8 cellular contexts compared by ENCODE assay signal in the genomic region with DNA sequence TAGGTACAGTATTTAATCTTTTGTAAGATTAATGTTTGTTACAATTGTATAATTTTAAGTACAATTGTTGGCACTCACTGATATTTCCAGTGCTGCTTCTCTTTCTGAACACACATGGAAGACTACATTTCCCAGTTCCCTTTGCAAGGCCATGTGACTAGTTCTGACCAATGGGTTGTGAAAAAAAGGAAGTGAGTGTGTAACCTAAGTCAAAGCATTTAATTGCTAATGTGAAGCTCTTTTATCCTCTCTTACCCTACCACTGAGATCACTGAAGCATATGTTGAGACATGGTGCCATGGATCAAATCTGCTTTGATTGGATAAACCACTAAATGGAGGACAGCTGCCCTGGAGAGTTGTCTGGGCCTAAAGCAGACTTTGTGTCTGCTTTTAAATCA.
A peak's percentile ranks its signal among the peaks of the same experiment; 100 is the strongest.
DNase-seq lines count a peak whose midpoint lies in the region; ATAC-seq and TF ChIP-seq lines count a peak whose summit lies in the region.

No MANE protein-coding gene starts in this region.

- TF ChIP-seq POLR2A in Peyer's patch (IDR thresholded peaks at IDR 0.05): no peak

- no peaks in the 10 kb centered on the region for H3K36me3 Mint-ChIP-seq in activated naive CD4-positive, alpha-beta T cell treated with anti-CD3 and anti-CD28 coated beads, Interleukin-2, amount 50 U/mL, for 72 hours

- H3K4me1 ChIP-seq in MM.1S (ENCODE audit: low read length) (no peaks in the 10 kb centered on the region), Peyer's patch (no peaks in the 10 kb centered on the region)

- no peak overlapping the region for H2AFZ ChIP-seq in MM.1S (ENCODE audit: low read length)

- H3K9ac ChIP-seq in MM.1S (ENCODE audit: low read length): no peak overlapping the region

- no peaks in the 10 kb centered on the region for H4K20me1 ChIP-seq in MM.1S (ENCODE audit: insufficient read depth, low read length)

- no peaks in the 10 kb centered on the region for H3K9me2 ChIP-seq in MM.1S (replicated peaks; ENCODE audit: insufficient read depth, low read length)

- H3K27me3 ChIP-seq in MM.1S (replicated peaks; ENCODE audit: insufficient read depth, low read length): no peaks in the 10 kb centered on the region
- no peaks in the 10 kb centered on the region for H3K27me3 ChIP-seq in Peyer's patch

- H3K4me3 ChIP-seq in MM.1S (ENCODE audit: low read length) (no peak overlapping the region), Peyer's patch (no peak overlapping the region), cardiac fibroblast (replicated peaks in 1 of 2; ENCODE audit: low read depth in 2 of 2, low read length in 2 of 2) (no peak overlapping the region)

- no peak overlapping the region for H3K27ac Mint-ChIP-seq in activated naive CD4-positive, alpha-beta T cell treated with anti-CD3 and anti-CD28 coated beads, Interleukin-2, amount 50 U/mL, for 72 hours

- H3K79me2 ChIP-seq in MM.1S (ENCODE audit: low read length): peaks cover 10% of the 10 kb centered on the region; the same call in 1 of the 2 replicates

- peak; percentile 61 to 77 for ATAC-seq in activated naive CD4-positive, alpha-beta T cell treated with anti-CD3 and anti-CD28 coated beads, Interleukin-2, amount 50 U/mL, for 72 hours
- ATAC-seq in GM21825 (IDR thresholded peaks at IDR 0.05; ENCODE audit: unreplicated experiment): peak; percentile 78

- H3K27ac ChIP-seq in MM.1S (ENCODE audit: low read length): no peak overlapping the region
- H3K27ac ChIP-seq in Peyer's patch: no peak overlapping the region

- H3K9me3 ChIP-seq in MM.1S (replicated peaks; ENCODE audit: insufficient read depth, low read length) (no peaks in the 10 kb centered on the region), Peyer's patch (peaks cover 0 to 3% (median 0%) of the 10 kb centered on the region in 4 donors)

- no peaks in the 10 kb centered on the region for H3F3A ChIP-seq in MM.1S (ENCODE audit: insufficient read depth, low read length)

- DNase-seq in activated naive CD4-positive, alpha-beta T cell treated with anti-CD3 and anti-CD28 coated beads, Interleukin-2, amount 50 U/mL, for 72 hours (ENCODE audit: low spot score in 2 of 2): no peak
- no peak for DNase-seq in activated naive CD4-positive, alpha-beta T cell treated with Interleukin-2 at 50 U/mL for 16 hours
- DNase-seq in MM.1S (peak; percentile 59), Peyer's patch (peak in 2 of 3 donors; percentile 40 to 51), cardiac fibroblast (ENCODE audit: low read depth in 2 of 2) (peak; percentile 74 to 82), kidney tubule cell (ENCODE audit: low spot score) (peak; percentile 52), ureter (ENCODE audit: low spot score) (no peak)

- peaks cover 0 to 5% of the 10 kb centered on the region in 2 donors for H3K9me3 Mint-ChIP-seq in activated naive CD4-positive, alpha-beta T cell treated with anti-CD3 and anti-CD28 coated beads, Interleukin-2, amount 50 U/mL, for 72 hours

- H3K36me3 ChIP-seq in MM.1S (replicated peaks; ENCODE audit: insufficient read depth, low read length) (no peaks in the 10 kb centered on the region), Peyer's patch (no peaks in the 10 kb centered on the region)

- no peak for TF ChIP-seq CTCF in MM.1S (IDR thresholded peaks at IDR 0.05; ENCODE audit: low read length)
- TF ChIP-seq CTCF in Peyer's patch (IDR thresholded peaks at IDR 0.05): no peak
- no peak for TF ChIP-seq CTCF in cardiac fibroblast (IDR thresholded peaks at IDR 0.05; ENCODE audit: low read depth, low read length)

- H3K4me2 ChIP-seq in MM.1S (ENCODE audit: low read depth, low read length): no peak overlapping the region

Comparison
In these comparisons a context has a peak if more than half of its experiments do, and no peak if none do; other contexts are left out.
1. DNase-seq: peak in MM.1S (single experiment), Peyer's patch (2 of 3), cardiac fibroblast (2 of 2) and kidney tubule cell (single experiment); none in activated naive CD4-positive, alpha-beta T cell treated with anti-CD3 and anti-CD28 coated beads, Interleukin-2, amount 50 U/mL, for 72 hours (0 of 2), activated naive CD4-positive, alpha-beta T cell treated with Interleukin-2 at 50 U/mL for 16 hours (single experiment) and ureter (single experiment).